In the genomic region with DNA sequence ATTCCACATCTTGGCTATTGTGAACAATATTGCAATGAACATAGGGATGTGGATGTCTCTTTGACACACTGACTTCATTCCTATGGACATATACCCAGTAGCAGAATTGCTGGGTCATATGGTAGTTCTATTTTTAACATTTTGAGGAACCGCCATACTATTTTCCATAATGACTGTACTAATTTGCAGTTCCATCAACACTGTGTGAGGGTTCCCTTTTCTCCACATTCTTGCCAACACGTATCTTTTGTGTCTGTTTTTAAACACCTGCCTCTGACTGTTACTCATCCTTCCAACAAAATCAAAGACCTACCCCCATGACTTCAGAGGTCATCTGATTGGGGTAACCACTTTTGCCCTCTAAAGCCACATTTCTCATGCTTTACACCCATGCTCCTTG, we compare ENCODE assay signal across 23 cellular contexts.
"Had no signal": no experiment of that assay in that cellular context is flagged by ENCODE, and none has a peak within 500 bp of the region (broad histone marks: within the 10 kb centered on the region; RNA-seq: fewer than 3 reads in every experiment).

No MANE protein-coding gene starts in this region.

- H3K4me1 Mint-ChIP-seq: nephron had no signal

- H2AFZ ChIP-seq: hepatocyte had no signal

- DNase-seq: dermis blood vessel endothelial cell; esophagus squamous epithelium; foreskin fibroblast; kidney; left cardiac atrium; left ventricle myocardium inferior; lower lobe of right lung; mesenchymal stem cell; midbrain; occipital lobe; pancreas; right cardiac atrium; small intestine; stimulated activated CD4-positive, alpha-beta T cell treated with anti-CD3 and anti-CD28 coated beads, Interleukin-12 subunit alpha, Interleukin-12 subunit beta, amount 100 ng/mL, for 4 hours; stimulated activated naive CD4-positive, alpha-beta T cell; stomach; substantia nigra; transverse colon had no signal

- H3K27me3 ChIP-seq: esophagus squamous epithelium, gastroesophageal sphincter, hepatocyte, pancreas, stomach, transverse colon had no signal

- FAIRE-seq: kidney, pancreas, small intestine had no signal

- H3K79me2 ChIP-seq: hepatocyte had no signal

- H3K4me3 ChIP-seq: esophagus squamous epithelium, gastroesophageal sphincter, hepatocyte, left ventricle myocardium inferior, lower lobe of right lung, pancreas, stomach, thoracic aorta, transverse colon had no signal

- H3K4me3 Mint-ChIP-seq: nephron had no signal

- H3K4me2 ChIP-seq: hepatocyte had no signal

- H3K4me1 ChIP-seq: pancreas, stomach, transverse colon had no signal

- H3K9me3 Mint-ChIP-seq: nephron had no signal

- H3K27ac ChIP-seq: esophagus squamous epithelium, gastroesophageal sphincter, hepatocyte, left ventricle myocardium inferior, lower lobe of right lung, pancreas, stomach, thoracic aorta, transverse colon had no signal

- H3K27ac Mint-ChIP-seq: nephron, progenitor cell of endocrine pancreas had no signal

- ATAC-seq: gastroesophageal sphincter, left cardiac atrium, lower lobe of right lung, pancreas, right cardiac atrium had no signal

- H3K9me3 ChIP-seq: esophagus squamous epithelium, gastroesophageal sphincter, left ventricle myocardium inferior, lower lobe of right lung, pancreas, stomach, thoracic aorta, transverse colon had no signal

- H3K27me3 Mint-ChIP-seq: progenitor cell of endocrine pancreas had no signal

- H3K36me3 ChIP-seq: gastroesophageal sphincter, left ventricle myocardium inferior, lower lobe of right lung, pancreas, stomach, thoracic aorta, transverse colon had no signal
